Comparison of ENCODE assay signal across 7 cellular contexts in genomic region chr2:10688921-10689807, GRCh38. TPM values are rescaled to one million over a fixed set of nuclear protein-coding genes. Genes with fewer than 3 reads are reported as not detected.
DNase-seq lines count a peak whose midpoint lies in the region; ATAC-seq and TF ChIP-seq lines count a peak whose summit lies in the region.

No MANE protein-coding gene starts in this region.

- no peak for TF ChIP-seq RAD21 in HCT116 (IDR thresholded peaks at IDR 0.05; ENCODE audit: low read depth)

- no peak overlapping the region for H3K4ac ChIP-seq in neuronal stem cell (ENCODE audit: low read length)

- peak overlapping the region; percentile 96 for H3K23ac ChIP-seq in neuronal stem cell (ENCODE audit: low read depth, low read length, poor library complexity)

- no CpG with 5 or more reads among the region's 27 CpGs for WGBS in neuronal stem cell (ENCODE audit: extremely low coverage in 2 of 2, insufficient read length in 2 of 2, insufficient replicate concordance in 1 of 2), 2 donors

- no peak overlapping the region for H2BK15ac ChIP-seq in neuronal stem cell (ENCODE audit: low read length)

- CTCF ChIA-PET in HCT116 (lab: Charles Lee), result interaction anchor here (0.8 kb wide), 1 partner anchor 22 kb away, joined by 3 read pairs; no protein-coding TSS in a partner anchor

- peaks cover 0 to 9% of the 10 kb centered on the region in 2 experiments; a peak in 1 of 4 replicates for H3K36me3 ChIP-seq in HCT116 (ENCODE audit: control insufficient read depth in 1 of 2, insufficient read depth in 2 of 2, low read length in 2 of 2)
- peaks cover 0 to 14% of the 10 kb centered on the region in 2 donors for H3K36me3 ChIP-seq in neuronal stem cell (replicated peaks in 1 of 2; ENCODE audit: control insufficient read depth in 2 of 2, insufficient read depth in 2 of 2, low read length in 2 of 2)

- H4K20me1 ChIP-seq in HCT116 (ENCODE audit: insufficient read depth), result peaks cover 11% of the 10 kb centered on the region; the same call in 1 of the 2 replicates

- H3K9me3 ChIP-seq in HCT116 (ENCODE audit: control insufficient read depth in 1 of 2, insufficient read depth in 1 of 2, low read depth in 1 of 2, low read length in 2 of 2) (no peaks in the 10 kb centered on the region), neuronal stem cell (replicated peaks in 1 of 2; ENCODE audit: control insufficient read depth in 2 of 2, insufficient read depth in 1 of 2, low read depth in 1 of 2, low read length in 2 of 2) (no peaks in the 10 kb centered on the region)

- TF ChIP-seq CTCF in HCT116 (IDR thresholded peaks at IDR 0.05 in 2 of 3, conservative IDR thresholded peaks at IDR 0.05 in 1 of 3; ENCODE audit: borderline replicate concordance in 1 of 3, insufficient read depth in 1 of 3, low read depth in 2 of 3, low read length in 2 of 3), result no peak

- H3K79me1 ChIP-seq in neuronal stem cell (ENCODE audit: low read depth, low read length), result no peaks in the 10 kb centered on the region

- no peaks in the 10 kb centered on the region for H3K9me2 ChIP-seq in HCT116 (ENCODE audit: insufficient read depth)

- H2BK120ac ChIP-seq in neuronal stem cell (ENCODE audit: low read depth, low read length), result no peak overlapping the region

- H3K27me3 ChIP-seq in HCT116 (ENCODE audit: insufficient read depth, low read length) (no peaks in the 10 kb centered on the region), neuronal stem cell (ENCODE audit: control insufficient read depth in 3 of 3, insufficient read depth in 3 of 3, low read depth in 1 of 3, low read length in 3 of 3) (no peaks in the 10 kb centered on the region)

- H3K4me2 ChIP-seq in HCT116 (ENCODE audit: low read length) (peak overlapping the region; percentile 85), neuronal stem cell (ENCODE audit: insufficient read depth, low read length, poor library complexity, severe bottlenecking) (peak overlapping the region; percentile 79)

- no peak overlapping the region for H4K91ac ChIP-seq in neuronal stem cell (ENCODE audit: low read depth, low read length, poor library complexity)

- H3K27ac ChIP-seq in HCT116 (ENCODE audit: low read depth, low read length) (peak overlapping the region; percentile 79), neuronal stem cell (replicated peaks; ENCODE audit: low read length) (peak overlapping the region; percentile 30)

- DNase-seq in HCT116 (ENCODE audit: low read depth, low spot score), result no peak
- DNase-seq in OCI-M1 (lab: John Stamatoyannopoulos, UW), result peak; percentile 52
- DNase-seq in neuronal stem cell (ENCODE audit: low spot score), result peak; percentile 14
- no peak for DNase-seq in ecto neural progenitor cell (ENCODE audit: low spot score)

- BruUV-seq in HCT116 (replicated peaks; lab: Mats Ljungman, UMichigan), result no TSS peak

- intact Hi-C loops in HCT116 (cut with micrococcal nuclease), result no loop called here

- H3K18ac ChIP-seq in neuronal stem cell (ENCODE audit: low read length), result peak overlapping the region; percentile 88

- H2AFZ ChIP-seq in HCT116 (ENCODE audit: low read depth, low read length, poor library complexity, severe bottlenecking) (no peak overlapping the region), neuronal stem cell (ENCODE audit: low read length) (peak overlapping the region; percentile 96)

- RAD21 ChIA-PET in HCT116 (lab: Charles Lee; ENCODE audit: low non-redundant PET in 1 of 2, low total read pairs in 2 of 2, uncharacterized antibody in 2 of 2, unreplicated experiment in 2 of 2), result no interaction called here

- no peak overlapping the region for H2BK12ac ChIP-seq in neuronal stem cell (ENCODE audit: low read length)

- peaks cover 57% of the 10 kb centered on the region for H3K79me2 ChIP-seq in HCT116 (ENCODE audit: insufficient read depth, low read length)

- no peak overlapping the region for H3K14ac ChIP-seq in neuronal stem cell (ENCODE audit: low read length)

- no peak overlapping the region for H2AK5ac ChIP-seq in neuronal stem cell (ENCODE audit: low read depth, low read length)

- TF ChIP-seq POLR2A in GM18505 (IDR thresholded peaks at IDR 0.05; ENCODE audit: borderline replicate concordance, extremely low read depth, insufficient read depth, insufficient read length) (no peak), HCT116 (IDR thresholded peaks at IDR 0.05; ENCODE audit: borderline replicate concordance, extremely low read depth, insufficient read depth, insufficient read length) (no peak)

- POLR2A ChIA-PET in HCT116 (lab: Charles Lee), result no interaction called here

- H2BK5ac ChIP-seq in neuronal stem cell (ENCODE audit: low read length), result no peak overlapping the region

- peaks cover 13 to 18% of the 10 kb centered on the region in 2 experiments for H3K4me1 ChIP-seq in HCT116 (ENCODE audit: control insufficient read depth in 1 of 2, insufficient read depth in 2 of 2, low read length in 2 of 2)
- H3K4me1 ChIP-seq in neuronal stem cell (ENCODE audit: control insufficient read depth in 2 of 2, insufficient read depth in 1 of 2, low read depth in 1 of 2, low read length in 2 of 2), result peaks cover 0 to 2% of the 10 kb centered on the region in 2 donors

- peak overlapping the region; percentile 76 to 96 for H3K4me3 ChIP-seq in HCT116 (replicated peaks in 1 of 2; ENCODE audit: low read depth in 1 of 2, low read length in 2 of 2)
- peak overlapping the region; percentile 95 to 98 for H3K4me3 ChIP-seq in neuronal stem cell (ENCODE audit: low read length in 2 of 2)

- peak overlapping the region; percentile 98 for H3K9ac ChIP-seq in HCT116 (ENCODE audit: low read length)
- peak overlapping the region; percentile 99 for H3K9ac ChIP-seq in neuronal stem cell (ENCODE audit: low read depth, low read length, poor library complexity)

- ATAC-seq in GM18505 (IDR thresholded peaks at IDR 0.05; ENCODE audit: unreplicated experiment) (peak; percentile 18), HCT116 (peak; percentile 21), esophagus mucosa (peak; percentile 58), GM18870 (IDR thresholded peaks at IDR 0.05; ENCODE audit: unreplicated experiment) (no peak)

- H4K8ac ChIP-seq in neuronal stem cell (ENCODE audit: low read depth, low read length), result no peak overlapping the region

TF ChIP-seq in HCT116, 20 proteins besides CTCF, POLR2A, EP300 and RAD21:
- TF ChIP-seq SRF (IDR thresholded peaks at IDR 0.05; ENCODE audit: low read depth) (no peak), CEBPB (IDR thresholded peaks at IDR 0.05; ENCODE audit: low read depth) (no peak), EZH2phosphoT487 (IDR thresholded peaks at IDR 0.05; ENCODE audit: borderline replicate concordance) (no peak), ZNF274 (IDR thresholded peaks at IDR 0.05; ENCODE audit: low read depth, low read length) (no peak), ELF1 (IDR thresholded peaks at IDR 0.05; ENCODE audit: borderline replicate concordance, low read depth) (no peak)
- TF ChIP-seq, protein P1, sequence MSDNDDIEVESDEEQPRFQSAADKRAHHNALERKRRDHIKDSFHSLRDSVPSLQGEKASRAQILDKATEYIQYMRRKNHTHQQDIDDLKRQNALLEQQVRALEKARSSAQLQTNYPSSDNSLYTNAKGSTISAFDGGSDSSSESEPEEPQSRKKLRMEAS (IDR thresholded peaks at IDR 0.05), result no peak
TF ChIP-seq in HCT116: peak in this region for 0.

RNA-seq across cellular contexts. Expression of gene NOL10, which starts 0.6 kb away (rescaled TPM):
- total RNA-seq in HCT116 (2021; ENCODE audit: unreplicated experiment) (35.0 TPM), esophagus mucosa (16.7 TPM)
- polyA plus RNA-seq in HCT116 (2012), result 10.9 and 14.2 TPM in 2 replicates
- 15.2 TPM for polyA plus RNA-seq in neuronal stem cell (2013, experiment 1 of 2)
- 15.6 TPM for polyA plus RNA-seq in neuronal stem cell (2013, experiment 2 of 2)

RNA-seq across cellular contexts. Expression of gene ATP6V1C2, which starts 32.3 kb away (rescaled TPM):
- total RNA-seq in HCT116 (2021; ENCODE audit: unreplicated experiment) (2.0 TPM), esophagus mucosa (5.1 TPM)
- polyA plus RNA-seq in HCT116 (2012), result 2.5 and 3.5 TPM in 2 replicates
- polyA plus RNA-seq in neuronal stem cell (2013, experiment 1 of 2), result 0.15 TPM
- polyA plus RNA-seq in neuronal stem cell (2013, experiment 2 of 2), result 0.21 TPM

Comparison
In these comparisons a context has a peak if more than half of its experiments do, and no peak if none do; other contexts are left out.
1. DNase-seq: peak in OCI-M1 (single experiment) and neuronal stem cell (single experiment); none in HCT116 (single experiment) and ecto neural progenitor cell (single experiment).